8 cellular contexts compared by ENCODE assay signal in genomic region chr19:28045621-28046020, GRCh38.
"Had no signal": no experiment of that assay in that cellular context is flagged by ENCODE, and none has a peak within 500 bp of the region (broad histone marks: within the 10 kb centered on the region; RNA-seq: fewer than 3 reads in every experiment).

No MANE protein-coding gene starts in this region.

- FAIRE-seq: G401.6, GM12878, GM12891, GM12892, GM18507, GM19239 had no signal

- DNase-seq: GDM1, GF-D8 had no signal

- ATAC-seq: GM12878 had no signal

- H3K4me3 ChIP-seq: GM12878 had no signal
